In the genomic region with DNA sequence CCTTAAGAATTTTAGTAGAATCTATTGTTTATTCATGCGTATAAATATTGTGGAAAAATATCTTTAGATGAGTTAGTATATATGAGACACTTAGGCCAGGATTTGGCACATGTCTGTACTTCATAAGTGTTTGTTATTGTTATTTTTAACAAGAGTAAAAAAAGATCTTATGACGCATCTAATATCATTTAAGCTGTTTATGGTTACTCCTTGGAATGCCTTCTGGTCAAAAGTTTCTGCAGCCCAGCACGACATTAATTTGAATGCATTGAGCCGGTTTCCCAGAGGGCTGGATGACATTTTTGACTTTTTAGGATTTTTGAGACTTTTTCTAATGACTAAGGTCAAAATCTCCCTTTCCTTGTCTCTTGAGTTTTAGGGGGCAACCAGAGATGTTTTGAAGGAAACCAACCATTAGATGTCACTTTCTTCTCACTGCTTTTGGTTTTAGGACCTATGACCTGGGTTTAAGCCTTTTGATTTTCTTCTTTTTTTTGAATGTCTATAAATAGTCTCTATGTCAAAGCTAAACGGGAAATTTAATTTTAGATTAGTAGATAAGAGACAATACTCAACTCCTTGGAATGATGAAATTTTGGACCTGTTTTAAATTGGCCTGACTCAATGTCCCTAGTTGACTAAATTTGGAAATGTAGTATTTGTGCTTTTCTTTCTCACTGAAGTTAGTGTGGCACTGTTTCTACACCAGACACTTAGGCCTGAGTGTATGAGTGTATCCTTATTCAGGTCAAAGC, we compare ENCODE assay signal across 1 cellular context.
TF ChIP-seq lines count a peak whose summit lies in the region.

No MANE protein-coding gene starts in this region.

TF ChIP-seq in SK-N-SH treated with all-trans-retinoic acid at 6 μM for 48 hours, 23 proteins besides CTCF, POLR2A, EP300 and RAD21 (continued from another document):
- TF ChIP-seq, protein P1, sequence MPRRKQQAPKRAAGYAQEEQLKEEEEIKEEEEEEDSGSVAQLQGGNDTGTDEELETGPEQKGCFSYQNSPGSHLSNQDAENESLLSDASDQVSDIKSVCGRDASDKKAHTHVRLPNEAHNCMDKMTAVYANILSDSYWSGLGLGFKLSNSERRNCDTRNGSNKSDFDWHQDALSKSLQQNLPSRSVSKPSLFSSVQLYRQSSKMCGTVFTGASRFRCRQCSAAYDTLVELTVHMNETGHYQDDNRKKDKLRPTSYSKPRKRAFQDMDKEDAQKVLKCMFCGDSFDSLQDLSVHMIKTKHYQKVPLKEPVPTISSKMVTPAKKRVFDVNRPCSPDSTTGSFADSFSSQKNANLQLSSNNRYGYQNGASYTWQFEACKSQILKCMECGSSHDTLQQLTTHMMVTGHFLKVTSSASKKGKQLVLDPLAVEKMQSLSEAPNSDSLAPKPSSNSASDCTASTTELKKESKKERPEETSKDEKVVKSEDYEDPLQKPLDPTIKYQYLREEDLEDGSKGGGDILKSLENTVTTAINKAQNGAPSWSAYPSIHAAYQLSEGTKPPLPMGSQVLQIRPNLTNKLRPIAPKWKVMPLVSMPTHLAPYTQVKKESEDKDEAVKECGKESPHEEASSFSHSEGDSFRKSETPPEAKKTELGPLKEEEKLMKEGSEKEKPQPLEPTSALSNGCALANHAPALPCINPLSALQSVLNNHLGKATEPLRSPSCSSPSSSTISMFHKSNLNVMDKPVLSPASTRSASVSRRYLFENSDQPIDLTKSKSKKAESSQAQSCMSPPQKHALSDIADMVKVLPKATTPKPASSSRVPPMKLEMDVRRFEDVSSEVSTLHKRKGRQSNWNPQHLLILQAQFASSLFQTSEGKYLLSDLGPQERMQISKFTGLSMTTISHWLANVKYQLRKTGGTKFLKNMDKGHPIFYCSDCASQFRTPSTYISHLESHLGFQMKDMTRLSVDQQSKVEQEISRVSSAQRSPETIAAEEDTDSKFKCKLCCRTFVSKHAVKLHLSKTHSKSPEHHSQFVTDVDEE (CRISPR knock-in tag; IDR thresholded peaks at IDR 0.05) = no peak
- no peak for TF ChIP-seq CSDC2 (CRISPR knock-in tag; IDR thresholded peaks at IDR 0.05)
- TF ChIP-seq ISL1 (CRISPR knock-in tag; IDR thresholded peaks at IDR 0.05) = no peak
- TF ChIP-seq ARNTL (CRISPR knock-in tag; IDR thresholded peaks at IDR 0.05; ENCODE audit: borderline replicate concordance, low read depth) = no peak
